In the genomic region with DNA sequence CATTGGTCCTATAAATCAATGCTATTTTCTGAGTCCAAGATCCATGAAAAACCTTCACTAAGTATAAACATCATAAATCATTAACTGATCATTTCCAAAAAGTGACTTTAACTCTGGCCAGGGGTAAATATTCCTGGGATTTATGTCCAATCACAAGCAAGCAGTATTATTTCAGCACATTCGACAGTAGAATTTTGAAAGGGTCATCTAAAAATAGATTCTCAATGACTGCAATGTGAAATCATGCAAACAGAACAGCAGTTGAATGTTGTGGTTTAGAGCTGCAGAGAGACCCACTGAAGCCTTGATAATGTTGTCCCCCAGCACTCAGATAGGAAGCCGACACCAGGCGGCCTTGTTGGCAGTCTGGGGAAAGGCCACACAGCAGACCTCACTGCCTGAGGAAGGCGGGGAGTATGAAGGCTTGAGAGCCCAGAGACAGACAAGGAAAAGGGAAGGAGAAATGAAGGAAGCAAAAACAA, we compare ENCODE assay signal across 8 cellular contexts. TPM values are rescaled to one million over a fixed set of nuclear protein-coding genes. Genes with fewer than 3 reads are reported as not detected.
DNase-seq lines count a peak whose midpoint lies in the region; ATAC-seq and TF ChIP-seq lines count a peak whose summit lies in the region.
"Had no signal": no experiment of that assay in that cellular context is flagged by ENCODE, and none has a peak within 500 bp of the region (broad histone marks: within the 10 kb centered on the region; RNA-seq: fewer than 3 reads in every experiment).

No MANE protein-coding gene starts in this region.

- peak overlapping the region; percentile 30 for H3K4me2 ChIP-seq in mesenchymal stem cell (ENCODE audit: low read length, poor library complexity, severe bottlenecking)

- H4K91ac ChIP-seq in mesenchymal stem cell (ENCODE audit: low read length): no peak overlapping the region

- TF ChIP-seq CTCF in upper lobe of left lung (IDR thresholded peaks at IDR 0.05): no peak
- no peak for TF ChIP-seq CTCF in Calu3 (IDR thresholded peaks at IDR 0.05; ENCODE audit: unreplicated experiment)

- intact Hi-C loops in Calu3 (cut with micrococcal nuclease; ENCODE audit: unreplicated experiment): no loop called here

- H4K8ac ChIP-seq in mesenchymal stem cell (ENCODE audit: low read length): peak overlapping the region; percentile 27

- no TSS peak for BruUV-seq in Calu3 (replicated peaks; lab: Mats Ljungman, UMichigan)

- peak in 1 of 2 donors; percentile 74 for ATAC-seq in upper lobe of left lung (ENCODE audit: low FRiP score in 2 of 2)

- no peak overlapping the region for H2BK15ac ChIP-seq in mesenchymal stem cell (ENCODE audit: low read depth, poor library complexity, severe bottlenecking)

- H2AK5ac ChIP-seq in mesenchymal stem cell (ENCODE audit: low read length, severe bottlenecking): no peak overlapping the region

- no peak overlapping the region for H3K4me3 Mint-ChIP-seq in Calu3 (ENCODE audit: low read depth, unreplicated experiment)

- peaks cover 5% of the 10 kb centered on the region for H3K4me1 ChIP-seq in mesenchymal stem cell (ENCODE audit: control insufficient read depth, insufficient read depth, low read depth, low read length)
- H3K4me1 ChIP-seq in upper lobe of left lung: peaks cover 0 to 15% (median 9%) of the 10 kb centered on the region in 4 donors

- H3K27ac ChIP-seq in caudate nucleus (ENCODE audit: low read depth, low read length) (peak overlapping the region; percentile 32), mesenchymal stem cell (ENCODE audit: low read length, poor library complexity, severe bottlenecking) (peak overlapping the region; percentile 76), upper lobe of left lung (peak overlapping the region in 3 of 4 donors; percentile 38 to 63 (median 52))

- 11% methylated on average over 4 of the region's 4 CpGs for WGBS in mesenchymal stem cell
- 45 to 53% methylated on average over 4 of the region's 4 CpGs for WGBS in upper lobe of left lung, 2 donors

- H3K27ac Mint-ChIP-seq in Calu3 (ENCODE audit: unreplicated experiment): no peak overlapping the region

- TF ChIP-seq EP300 in upper lobe of left lung (IDR thresholded peaks at IDR 0.05): peak in 1 of 4 donors; percentile 1

- no peaks in the 10 kb centered on the region for H3K9me3 Mint-ChIP-seq in Calu3 (ENCODE audit: low read depth, unreplicated experiment)

- H3K27me3 ChIP-seq in mesenchymal stem cell (ENCODE audit: control insufficient read depth in 1 of 2, insufficient read depth in 1 of 2, low read length in 2 of 2) (no peaks in the 10 kb centered on the region), upper lobe of left lung (no peaks in the 10 kb centered on the region), H7 (ENCODE audit: control insufficient read depth, insufficient read depth, low read length) (no peaks in the 10 kb centered on the region)

- no peak overlapping the region for H2BK12ac ChIP-seq in mesenchymal stem cell (ENCODE audit: low read length in 2 of 2)

- DNase-seq in LHCN-M2 (ENCODE audit: low read depth): peak; percentile 38
- DNase-seq in caudate nucleus (lab: John Stamatoyannopoulos, UW): peak in 2 of 61 donors; percentile 8 to 48
- peak; percentile 86 for DNase-seq in mesenchymal stem cell
- DNase-seq in upper lobe of left lung: no peak
- DNase-seq in NCI-H2081 treated with DMSO at 0.1 percent for 48 hours (lab: John Stamatoyannopoulos, UW): no peak
- no peak for DNase-seq in H7
- no peak for DNase-seq in Calu3
- DNase-seq: activated CD4-positive, alpha-beta T cell treated with anti-CD3 and anti-CD28 coated beads, Interleukin-2, amount 50 U/mL, for 1 hour had no signal

- no peak overlapping the region for H3K14ac ChIP-seq in mesenchymal stem cell (ENCODE audit: low read length in 2 of 2)

- no peak overlapping the region for H3K4ac ChIP-seq in mesenchymal stem cell (ENCODE audit: low read depth in 1 of 2, low read length in 2 of 2)

- no peak overlapping the region for H2BK5ac ChIP-seq in mesenchymal stem cell (ENCODE audit: low read depth, low read length, poor library complexity, severe bottlenecking)

- H3K9ac ChIP-seq in mesenchymal stem cell (ENCODE audit: low read length): peak overlapping the region; percentile 62

- no peak overlapping the region for H2AFZ ChIP-seq in mesenchymal stem cell (ENCODE audit: low read depth, low read length)

- no peaks in the 10 kb centered on the region for H3K27me3 Mint-ChIP-seq in Calu3 (ENCODE audit: unreplicated experiment)

- H3K23ac ChIP-seq in mesenchymal stem cell (ENCODE audit: low read length in 2 of 2): no peak overlapping the region

- no peaks in the 10 kb centered on the region for H3K36me3 ChIP-seq in mesenchymal stem cell (ENCODE audit: control insufficient read depth in 1 of 2, insufficient read depth in 2 of 2, low read depth in 1 of 2, low read length in 2 of 2)
- H3K36me3 ChIP-seq in upper lobe of left lung: no peaks in the 10 kb centered on the region
- H3K36me3 ChIP-seq in H7 (replicated peaks; ENCODE audit: control insufficient read depth, insufficient read depth, low read length): no peaks in the 10 kb centered on the region

- no peaks in the 10 kb centered on the region for H3K79me1 ChIP-seq in mesenchymal stem cell (replicated peaks; ENCODE audit: low read length, poor library complexity, severe bottlenecking)

- TF ChIP-seq POLR2A in upper lobe of left lung (IDR thresholded peaks at IDR 0.05): no peak

- H3K9me3 ChIP-seq in mesenchymal stem cell (ENCODE audit: control insufficient read depth, low read length): no peaks in the 10 kb centered on the region
- no peaks in the 10 kb centered on the region for H3K9me3 ChIP-seq in upper lobe of left lung

- CTCF ChIA-PET in Calu3 (lab: Charles Lee): no interaction called here

- H3K18ac ChIP-seq in mesenchymal stem cell (ENCODE audit: low read depth in 1 of 2, low read length in 2 of 2): peak overlapping the region in 1 of 2 experiments; percentile 28

- no peaks in the 10 kb centered on the region for H3K36me3 Mint-ChIP-seq in Calu3 (ENCODE audit: insufficient read depth, unreplicated experiment)

- H3K4me1 Mint-ChIP-seq in Calu3 (ENCODE audit: low read depth, unreplicated experiment): peaks cover 8% of the 10 kb centered on the region

- H2BK120ac ChIP-seq in mesenchymal stem cell (ENCODE audit: low read depth, low read length): no peak overlapping the region

- H3K4me3 ChIP-seq in mesenchymal stem cell (ENCODE audit: insufficient read depth in 1 of 2, low read depth in 1 of 2, low read length in 2 of 2) (no peak overlapping the region), upper lobe of left lung (no peak overlapping the region), H7 (ENCODE audit: insufficient read depth, low read depth, low read length) (no peak overlapping the region)

RNA-seq across cellular contexts. Expression of a gene that starts 38.1 kb away (rescaled TPM):
- total RNA-seq in LHCN-M2 (2014; rRNA removed) (8.6 and 15.2 TPM in 2 replicates), upper lobe of left lung (100 to 1,000 TPM in 1 of 6 donors, 10 to 100 TPM in 5; 44.0 to 136 (median 77.0) TPM), Calu3 (2022) (164 and 168 TPM in 2 replicates)
- 9.7 TPM for polyA plus RNA-seq in LHCN-M2 (2012)
- polyA plus RNA-seq in mesenchymal stem cell (2013, experiment 1 of 2): 12.2 TPM
- polyA plus RNA-seq in mesenchymal stem cell (2013, experiment 2 of 2): 12.0 TPM
- total RNA-seq in H7 (2014; rRNA removed; shearing (Covaris generic)): 10.1 and 11.3 TPM in 2 replicates

Comparison
In these comparisons a context has a peak if more than half of its experiments do, and no peak if none do; other contexts are left out.
1. DNase-seq: peak in LHCN-M2 (single experiment) and mesenchymal stem cell (single experiment); none in upper lobe of left lung (0 of 2), NCI-H2081 treated with DMSO at 0.1 percent for 48 hours (single experiment), H7 (single experiment) and Calu3 (single experiment).
2. Peak in every context shown above with its lines, with median percentiles within 50 percentile points of each other: H3K27ac ChIP-seq.